ENCODE assay signal across 1 cellular context in genomic region chr20:50308513-50309279, GRCh38.
A peak's percentile ranks its signal among the peaks of the same experiment; 100 is the strongest.
TF ChIP-seq lines count a peak whose summit lies in the region.

No MANE protein-coding gene starts in this region.

TF ChIP-seq in HepG2, 621 proteins besides CTCF, POLR2A, EP300 and RAD21 (continued from another document and continues in another):
- peak; percentile 78; the same call in 1 of the 2 replicates for TF ChIP-seq ZGPAT (CRISPR knock-in tag; IDR thresholded peaks at IDR 0.05)
- no peak for TF ChIP-seq GABPA (IDR thresholded peaks at IDR 0.05; ENCODE audit: low read depth, low read length)
- TF ChIP-seq GABPA (CRISPR knock-in tag; IDR thresholded peaks at IDR 0.05; ENCODE audit: low read depth), result no peak
- TF ChIP-seq TFDP2 (CRISPR knock-in tag; IDR thresholded peaks at IDR 0.05), result 0 out of 2 replicates have a peak, but pooled peaks have one; percentile 34
- peak; percentile 47 for TF ChIP-seq MXD4 (CRISPR knock-in tag; IDR thresholded peaks at IDR 0.05)
- no peak for TF ChIP-seq NCOA5 (CRISPR knock-in tag; IDR thresholded peaks at IDR 0.05)
- TF ChIP-seq, protein P1, sequence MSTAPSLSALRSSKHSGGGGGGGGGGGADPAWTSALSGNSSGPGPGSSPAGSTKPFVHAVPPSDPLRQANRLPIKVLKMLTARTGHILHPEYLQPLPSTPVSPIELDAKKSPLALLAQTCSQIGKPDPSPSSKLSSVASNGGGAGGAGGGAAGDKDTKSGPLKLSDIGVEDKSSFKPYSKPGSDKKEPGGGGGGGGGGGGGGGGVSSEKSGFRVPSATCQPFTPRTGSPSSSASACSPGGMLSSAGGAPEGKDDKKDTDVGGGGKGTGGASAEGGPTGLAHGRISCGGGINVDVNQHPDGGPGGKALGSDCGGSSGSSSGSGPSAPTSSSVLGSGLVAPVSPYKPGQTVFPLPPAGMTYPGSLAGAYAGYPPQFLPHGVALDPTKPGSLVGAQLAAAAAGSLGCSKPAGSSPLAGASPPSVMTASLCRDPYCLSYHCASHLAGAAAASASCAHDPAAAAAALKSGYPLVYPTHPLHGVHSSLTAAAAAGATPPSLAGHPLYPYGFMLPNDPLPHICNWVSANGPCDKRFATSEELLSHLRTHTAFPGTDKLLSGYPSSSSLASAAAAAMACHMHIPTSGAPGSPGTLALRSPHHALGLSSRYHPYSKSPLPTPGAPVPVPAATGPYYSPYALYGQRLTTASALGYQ (CRISPR knock-in tag; IDR thresholded peaks at IDR 0.05), result no peak
- no peak for TF ChIP-seq PHB2 (IDR thresholded peaks at IDR 0.05; ENCODE audit: partially characterized antibody)
- peak; percentile 96 for TF ChIP-seq ZBTB21 (CRISPR knock-in tag; IDR thresholded peaks at IDR 0.05)
- TF ChIP-seq, protein P2, sequence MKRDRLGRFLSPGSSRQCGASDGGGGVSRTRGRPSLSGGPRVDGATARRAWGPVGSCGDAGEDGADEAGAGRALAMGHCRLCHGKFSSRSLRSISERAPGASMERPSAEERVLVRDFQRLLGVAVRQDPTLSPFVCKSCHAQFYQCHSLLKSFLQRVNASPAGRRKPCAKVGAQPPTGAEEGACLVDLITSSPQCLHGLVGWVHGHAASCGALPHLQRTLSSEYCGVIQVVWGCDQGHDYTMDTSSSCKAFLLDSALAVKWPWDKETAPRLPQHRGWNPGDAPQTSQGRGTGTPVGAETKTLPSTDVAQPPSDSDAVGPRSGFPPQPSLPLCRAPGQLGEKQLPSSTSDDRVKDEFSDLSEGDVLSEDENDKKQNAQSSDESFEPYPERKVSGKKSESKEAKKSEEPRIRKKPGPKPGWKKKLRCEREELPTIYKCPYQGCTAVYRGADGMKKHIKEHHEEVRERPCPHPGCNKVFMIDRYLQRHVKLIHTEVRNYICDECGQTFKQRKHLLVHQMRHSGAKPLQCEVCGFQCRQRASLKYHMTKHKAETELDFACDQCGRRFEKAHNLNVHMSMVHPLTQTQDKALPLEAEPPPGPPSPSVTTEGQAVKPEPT (CRISPR knock-in tag; IDR thresholded peaks at IDR 0.05; ENCODE audit: low read depth), result no peak
- TF ChIP-seq ZNF572 (CRISPR knock-in tag; IDR thresholded peaks at IDR 0.05), result peak; percentile 89; the same call in 1 of the 2 replicates
- TF ChIP-seq, protein P3, sequence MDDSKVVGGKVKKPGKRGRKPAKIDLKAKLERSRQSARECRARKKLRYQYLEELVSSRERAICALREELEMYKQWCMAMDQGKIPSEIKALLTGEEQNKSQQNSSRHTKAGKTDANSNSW (CRISPR knock-in tag; IDR thresholded peaks at IDR 0.05; ENCODE audit: borderline replicate concordance), result no peak
- peak; percentile 89; the same call in 1 of the 2 replicates for TF ChIP-seq ZC3H13 (CRISPR knock-in tag; IDR thresholded peaks at IDR 0.05)
- no peak for TF ChIP-seq ONECUT2 (CRISPR knock-in tag; IDR thresholded peaks at IDR 0.05)
- TF ChIP-seq, protein P4, sequence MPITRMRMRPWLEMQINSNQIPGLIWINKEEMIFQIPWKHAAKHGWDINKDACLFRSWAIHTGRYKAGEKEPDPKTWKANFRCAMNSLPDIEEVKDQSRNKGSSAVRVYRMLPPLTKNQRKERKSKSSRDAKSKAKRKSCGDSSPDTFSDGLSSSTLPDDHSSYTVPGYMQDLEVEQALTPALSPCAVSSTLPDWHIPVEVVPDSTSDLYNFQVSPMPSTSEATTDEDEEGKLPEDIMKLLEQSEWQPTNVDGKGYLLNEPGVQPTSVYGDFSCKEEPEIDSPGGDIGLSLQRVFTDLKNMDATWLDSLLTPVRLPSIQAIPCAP (CRISPR knock-in tag; IDR thresholded peaks at IDR 0.05; ENCODE audit: low read depth), result no peak; the same call in 1 of the 2 replicates
- TF ChIP-seq ZBTB8A (CRISPR knock-in tag; IDR thresholded peaks at IDR 0.05; ENCODE audit: borderline replicate concordance, low read depth), result no peak
- no peak for TF ChIP-seq ZNF546 (CRISPR knock-in tag; conservative IDR thresholded peaks at IDR 0.05)
- TF ChIP-seq XRCC5 (optimal IDR thresholded peaks at IDR 0.05; ENCODE audit: low read length), result peak; percentile 42
- no peak for TF ChIP-seq TBX3 (IDR thresholded peaks at IDR 0.05; ENCODE audit: borderline replicate concordance)
- TF ChIP-seq STAG1 (CRISPR knock-in tag; IDR thresholded peaks at IDR 0.05), result peak; percentile 31
- TF ChIP-seq BCLAF1 (IDR thresholded peaks at IDR 0.05), result no peak
- TF ChIP-seq ZMAT5 (CRISPR knock-in tag; IDR thresholded peaks at IDR 0.05; ENCODE audit: borderline replicate concordance, low read depth), result no peak
- TF ChIP-seq SMAD9 (CRISPR knock-in tag; IDR thresholded peaks at IDR 0.05), result 0 out of 2 replicates have a peak, but pooled peaks have one; percentile 29
- 0 out of 2 replicates have a peak, but pooled peaks have one; percentile 42 for TF ChIP-seq ZNF777 (CRISPR knock-in tag; IDR thresholded peaks at IDR 0.05)
- peak; percentile 5; the same call in 1 of the 2 replicates for TF ChIP-seq ZNF619 (CRISPR knock-in tag; IDR thresholded peaks at IDR 0.05)
- TF ChIP-seq ETV6 (CRISPR knock-in tag; conservative IDR thresholded peaks at IDR 0.05), result peak; percentile 62; the same call in 1 of the 2 replicates
- TF ChIP-seq GATAD2A (CRISPR knock-in tag; IDR thresholded peaks at IDR 0.05), result peak; percentile 90
- TF ChIP-seq HOXA7 (CRISPR knock-in tag; IDR thresholded peaks at IDR 0.05), result no peak
- TF ChIP-seq ZNF567 (CRISPR knock-in tag; IDR thresholded peaks at IDR 0.05; ENCODE audit: borderline replicate concordance), result no peak
- TF ChIP-seq ZSCAN29 (CRISPR knock-in tag; conservative IDR thresholded peaks at IDR 0.05), result peak; percentile 57; the same call in 1 of the 2 replicates
- TF ChIP-seq ATRX (CRISPR knock-in tag; IDR thresholded peaks at IDR 0.05; ENCODE audit: borderline replicate concordance), result peak; percentile 85; the same call in 1 of the 2 replicates
- TF ChIP-seq SP4 (CRISPR knock-in tag; IDR thresholded peaks at IDR 0.05), result no peak
- peak; percentile 32; the same call in 1 of the 2 replicates for TF ChIP-seq ZNF720 (CRISPR knock-in tag; IDR thresholded peaks at IDR 0.05)
- peak; percentile 56; the same call in 1 of the 2 replicates for TF ChIP-seq HNF1B (CRISPR knock-in tag; IDR thresholded peaks at IDR 0.05)
- no peak for TF ChIP-seq POLR2AphosphoS2 (IDR thresholded peaks at IDR 0.05; ENCODE audit: low read depth, low read length)
- no peak; the same call in 1 of the 2 replicates for TF ChIP-seq ARNTL (CRISPR knock-in tag; IDR thresholded peaks at IDR 0.05)
- no peak for TF ChIP-seq ZNF7 (CRISPR knock-in tag; IDR thresholded peaks at IDR 0.05)
- TF ChIP-seq ZMYM3 (CRISPR knock-in tag; IDR thresholded peaks at IDR 0.05), result peak; percentile 90
- no peak for TF ChIP-seq BATF2 (CRISPR knock-in tag; IDR thresholded peaks at IDR 0.05)
- no peak for TF ChIP-seq ZNF563 (CRISPR knock-in tag; IDR thresholded peaks at IDR 0.05)
- TF ChIP-seq DPF2 (CRISPR knock-in tag; IDR thresholded peaks at IDR 0.05; ENCODE audit: borderline replicate concordance, low read depth), result peak; percentile 6; the same call in 1 of the 2 replicates
- TF ChIP-seq RXRB (CRISPR knock-in tag; IDR thresholded peaks at IDR 0.05; ENCODE audit: borderline replicate concordance), result peak; percentile 64; the same call in 1 of the 2 replicates
- TF ChIP-seq RFXAP (CRISPR knock-in tag; IDR thresholded peaks at IDR 0.05; ENCODE audit: borderline replicate concordance), result no peak
- peak; percentile 44 for TF ChIP-seq SP5 (CRISPR knock-in tag; IDR thresholded peaks at IDR 0.05; ENCODE audit: borderline replicate concordance, low read depth)
- no peak; the same call in 1 of the 2 replicates for TF ChIP-seq ZNF274 (CRISPR knock-in tag; IDR thresholded peaks at IDR 0.05)
- no peak for TF ChIP-seq THAP8 (CRISPR knock-in tag; IDR thresholded peaks at IDR 0.05; ENCODE audit: borderline replicate concordance)
- peak; percentile 92 for TF ChIP-seq PATZ1 (CRISPR knock-in tag; IDR thresholded peaks at IDR 0.05)
- 0 out of 2 replicates have a peak, but pooled peaks have one; percentile 18 for TF ChIP-seq ZNF784 (CRISPR knock-in tag; IDR thresholded peaks at IDR 0.05; ENCODE audit: borderline replicate concordance)
- no peak for TF ChIP-seq EZH2 (conservative IDR thresholded peaks at IDR 0.05; ENCODE audit: low read depth, low read length)
- peak; percentile 86 for TF ChIP-seq KDM4B (CRISPR knock-in tag; IDR thresholded peaks at IDR 0.05)
- no peak for TF ChIP-seq MAFG (CRISPR knock-in tag; IDR thresholded peaks at IDR 0.05)
